In the genomic region with DNA sequence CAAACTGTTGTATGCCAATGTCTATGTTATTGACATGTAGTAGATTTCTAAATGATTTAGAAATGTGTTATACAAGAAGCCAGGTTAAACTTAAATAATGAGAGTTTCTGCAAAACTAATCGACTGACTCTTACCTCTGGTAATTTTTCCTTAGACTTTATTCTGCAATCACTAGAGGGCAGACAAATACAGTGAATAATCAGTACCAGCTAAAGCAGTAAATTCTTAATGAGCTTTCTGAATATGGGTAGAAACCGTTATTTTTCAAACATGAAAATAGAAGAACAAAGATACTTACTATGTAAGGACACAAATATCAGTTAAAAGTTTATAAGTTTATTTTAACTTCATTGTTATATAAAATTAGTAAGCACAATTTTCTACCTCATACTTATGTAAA, we compare ENCODE assay signal across 8 cellular contexts.
A peak's percentile ranks its signal among the peaks of the same experiment; 100 is the strongest.
DNase-seq lines count a peak whose midpoint lies in the region; ATAC-seq and TF ChIP-seq lines count a peak whose summit lies in the region.

No MANE protein-coding gene starts in this region.

- H3K9me3 ChIP-seq in Loucy (ENCODE audit: insufficient read depth, low read depth, low read length): no peaks in the 10 kb centered on the region
- H3K9me3 ChIP-seq in right cardiac atrium (ENCODE audit: control insufficient read depth, low read length): peaks cover 2% of the 10 kb centered on the region
- H3K9me3 ChIP-seq in transverse colon: no peaks in the 10 kb centered on the region
- no peaks in the 10 kb centered on the region for H3K9me3 ChIP-seq in mucosa of descending colon
- no peaks in the 10 kb centered on the region for H3K9me3 ChIP-seq in colonic mucosa

- no peak overlapping the region for H2AFZ ChIP-seq in Loucy (ENCODE audit: low read length)

- ATAC-seq in GM21447 (IDR thresholded peaks at IDR 0.05; ENCODE audit: unreplicated experiment): peak; percentile 69
- ATAC-seq in right cardiac atrium: peak; percentile 69 to 75
- ATAC-seq in mucosa of descending colon: no peak

- peak; percentile 78 for TF ChIP-seq CTCF in Loucy (conservative IDR thresholded peaks at IDR 0.05; ENCODE audit: low read length)
- TF ChIP-seq CTCF in WI38 (IDR thresholded peaks at IDR 0.05; ENCODE audit: low read depth, low read length): peak; percentile 18; the same call in 1 of the 2 replicates
- TF ChIP-seq CTCF in transverse colon (IDR thresholded peaks at IDR 0.05): peak; percentile 29 to 65 (median 43)
- TF ChIP-seq CTCF in mucosa of descending colon (IDR thresholded peaks at IDR 0.05): no peak
- TF ChIP-seq CTCF in colonic mucosa (IDR thresholded peaks at IDR 0.05): no peak

- DNase-seq in GDM1 (lab: John Stamatoyannopoulos, UW) (peak; percentile 30), right cardiac atrium (no peak), transverse colon (no peak), mucosa of descending colon (no peak), colonic mucosa (no peak)

- in situ Hi-C loops in transverse colon (cut with MboI; ENCODE audit: low pct_ligation_motif_present in 1 of 4, low pct_unique_long_range_greater_than_20kb in 1 of 4, low sequenced_read_pairs in 3 of 4): loop anchor here (5.0 to 25.0 kb wide), 5 partner anchors 127 to 537 kb away; no protein-coding TSS in a partner anchor

- H3K27ac ChIP-seq in right cardiac atrium (ENCODE audit: low read length): no peak overlapping the region
- peak overlapping the region in 2 of 4 donors; percentile 34 to 40 for H3K27ac ChIP-seq in transverse colon
- no peak overlapping the region for H3K27ac ChIP-seq in colonic mucosa

- no peak for TF ChIP-seq POLR2A in transverse colon (IDR thresholded peaks at IDR 0.05)

- no peaks in the 10 kb centered on the region for H3F3A ChIP-seq in Loucy (ENCODE audit: low read depth)

- no peak overlapping the region for H3K4me3 ChIP-seq in Loucy (ENCODE audit: low read length, poor library complexity, severe bottlenecking)
- no peak overlapping the region for H3K4me3 ChIP-seq in WI38 (ENCODE audit: low read depth, low read length)
- no peak overlapping the region for H3K4me3 ChIP-seq in right cardiac atrium (ENCODE audit: low read length)
- H3K4me3 ChIP-seq in transverse colon: no peak overlapping the region
- H3K4me3 ChIP-seq in mucosa of descending colon: no peak overlapping the region
- no peak overlapping the region for H3K4me3 ChIP-seq in colonic mucosa

- no peaks in the 10 kb centered on the region for H3K9me2 ChIP-seq in Loucy (replicated peaks; ENCODE audit: low read depth, low read length)

- intact Hi-C loops in right cardiac atrium (cut with DNase I) (loop anchor here (5.0 to 10.0 kb wide), 8 partner anchors 127 to 647 kb away; a partner anchor contains a TSS), transverse colon (cut with DNase I; ENCODE audit: low total_unique reads) (loop anchor here (2.0 to 5.0 kb wide), 3 partner anchors 129 to 645 kb away; a partner anchor contains a TSS), mucosa of descending colon (cut with DNase I, micrococcal nuclease) (loop anchor here (5.0 to 10.0 kb wide), 3 partner anchors 130 to 537 kb away; a partner anchor contains a TSS), colonic mucosa (cut with DNase I) (loop anchor here (5.0 to 10.0 kb wide), 3 partner anchors 130 to 537 kb away; a partner anchor contains a TSS)

- no peaks in the 10 kb centered on the region for H4K20me1 ChIP-seq in Loucy (ENCODE audit: insufficient read depth, low read length, poor library complexity, severe bottlenecking)

- H3K4me1 ChIP-seq in Loucy (ENCODE audit: insufficient read depth, low read length, poor library complexity, severe bottlenecking): peaks cover 7% of the 10 kb centered on the region
- H3K4me1 ChIP-seq in right cardiac atrium (ENCODE audit: control insufficient read depth, insufficient read depth, low read length): no peaks in the 10 kb centered on the region
- H3K4me1 ChIP-seq in transverse colon: peaks cover 0 to 11% (median 0%) of the 10 kb centered on the region in 4 donors
- no peaks in the 10 kb centered on the region for H3K4me1 ChIP-seq in mucosa of descending colon (ENCODE audit: low read depth)
- no peaks in the 10 kb centered on the region for H3K4me1 ChIP-seq in colonic mucosa

- no peak for TF ChIP-seq EP300 in transverse colon (IDR thresholded peaks at IDR 0.05; ENCODE audit: low read depth)

- no peaks in the 10 kb centered on the region for H3K79me2 ChIP-seq in Loucy (ENCODE audit: insufficient read depth, low read length)

- WGBS in right cardiac atrium: 4% methylated on average over 2 of the region's 2 CpGs
- 0 to 3% methylated on average over 2 of the region's 2 CpGs for WGBS in transverse colon (ENCODE audit: low coverage in 1 of 2), 2 donors

- H3K36me3 ChIP-seq in Loucy (ENCODE audit: insufficient read depth, low read length): no peaks in the 10 kb centered on the region
- no peaks in the 10 kb centered on the region for H3K36me3 ChIP-seq in transverse colon
- H3K36me3 ChIP-seq in mucosa of descending colon (ENCODE audit: low read depth): no peaks in the 10 kb centered on the region
- no peaks in the 10 kb centered on the region for H3K36me3 ChIP-seq in colonic mucosa

- no peak overlapping the region for H3K4me2 ChIP-seq in Loucy (ENCODE audit: low read depth, low read length, poor library complexity, severe bottlenecking)

- H3K9ac ChIP-seq in Loucy (ENCODE audit: low read depth, low read length, poor library complexity, severe bottlenecking) (no peak overlapping the region), colonic mucosa (ENCODE audit: low read depth in 2 of 2, low read length in 2 of 2) (no peak overlapping the region)

- no peaks in the 10 kb centered on the region for H3K27me3 ChIP-seq in Loucy (ENCODE audit: insufficient read depth, low read length, poor library complexity, severe bottlenecking)
- no peaks in the 10 kb centered on the region for H3K27me3 ChIP-seq in right cardiac atrium (ENCODE audit: control insufficient read depth, insufficient read depth)
- peaks cover 4% of the 10 kb centered on the region for H3K27me3 ChIP-seq in transverse colon
- H3K27me3 ChIP-seq in colonic mucosa: no peaks in the 10 kb centered on the region

Comparison
In these comparisons a context has a peak if more than half of its experiments do, and no peak if none do; other contexts are left out.
1. CTCF ChIP-seq: peak in Loucy (single experiment), WI38 (single experiment) and transverse colon (5 of 5); none in mucosa of descending colon (single experiment) and colonic mucosa (single experiment).